Comparison of ENCODE assay signal across 1 cellular context in genomic region chr12:52029686-52030085, GRCh38.
TF ChIP-seq lines count a peak whose summit lies in the region.

No MANE protein-coding gene starts in this region.

TF ChIP-seq in HEK293, 187 proteins besides CTCF, POLR2A, EP300 and RAD21 (continued from another document and continues in another):
- TF ChIP-seq REST (tag by site-specific recombination; IDR thresholded peaks at IDR 0.05) = no peak
- TF ChIP-seq KLF9 (tag by site-specific recombination; IDR thresholded peaks at IDR 0.05; ENCODE audit: low read depth) = no peak
- no peak for TF ChIP-seq RBAK (tag by site-specific recombination; IDR thresholded peaks at IDR 0.05)
- no peak for TF ChIP-seq ZNF391 (tag by site-specific recombination; IDR thresholded peaks at IDR 0.05; ENCODE audit: borderline replicate concordance, low read depth)
- TF ChIP-seq ZNF837 (tag by site-specific recombination; IDR thresholded peaks at IDR 0.05) = no peak
- 0 out of 2 replicates have a peak, but pooled peaks have one; percentile 22 for TF ChIP-seq ZNF18 (tag by site-specific recombination; IDR thresholded peaks at IDR 0.05)
- TF ChIP-seq ZNF121 (tag by site-specific recombination; IDR thresholded peaks at IDR 0.05) = no peak
- TF ChIP-seq ZNF280C (tag by site-specific recombination; IDR thresholded peaks at IDR 0.05) = no peak
- no peak for TF ChIP-seq ZBTB6 (tag by site-specific recombination; IDR thresholded peaks at IDR 0.05)
- TF ChIP-seq GLIS2 (tag by site-specific recombination; IDR thresholded peaks at IDR 0.05) = peak; percentile 73
- no peak for TF ChIP-seq ZNF785 (tag by site-specific recombination; IDR thresholded peaks at IDR 0.05)
- TF ChIP-seq ZNF24 (tag by site-specific recombination; IDR thresholded peaks at IDR 0.05) = no peak
- TF ChIP-seq ZNF558 (tag by site-specific recombination; IDR thresholded peaks at IDR 0.05) = no peak
- TF ChIP-seq BCL11A (tag by site-specific recombination; IDR thresholded peaks at IDR 0.05; ENCODE audit: low read depth) = no peak
- no peak for TF ChIP-seq ZNF510 (tag by site-specific recombination; IDR thresholded peaks at IDR 0.05; ENCODE audit: insufficient replicate concordance)
- 0 out of 2 replicates have a peak, but pooled peaks have one; percentile 40 for TF ChIP-seq ZNF341 (tag by site-specific recombination; IDR thresholded peaks at IDR 0.05; ENCODE audit: low read depth)
- no peak for TF ChIP-seq ZNF473 (tag by site-specific recombination; IDR thresholded peaks at IDR 0.05)
- no peak for TF ChIP-seq ZNF580 (tag by site-specific recombination; IDR thresholded peaks at IDR 0.05)
- TF ChIP-seq ZNF221 (tag by site-specific recombination; IDR thresholded peaks at IDR 0.05; ENCODE audit: borderline replicate concordance) = no peak
- TF ChIP-seq ZNF548 (tag by site-specific recombination; IDR thresholded peaks at IDR 0.05) = no peak
- TF ChIP-seq ZIC2 (tag by site-specific recombination; IDR thresholded peaks at IDR 0.05) = peak; percentile 89
- TF ChIP-seq PRDM1 (tag by site-specific recombination; IDR thresholded peaks at IDR 0.05) = 0 out of 2 replicates have a peak, but pooled peaks have one; percentile 37
- TF ChIP-seq ZNF501 (tag by site-specific recombination; IDR thresholded peaks at IDR 0.05) = no peak
- TF ChIP-seq ZNF423 (tag by site-specific recombination; IDR thresholded peaks at IDR 0.05) = peak; percentile 98
- TF ChIP-seq ZNF114 (tag by site-specific recombination; IDR thresholded peaks at IDR 0.05) = no peak
- no peak for TF ChIP-seq ZNF645 (tag by site-specific recombination; IDR thresholded peaks at IDR 0.05)
- TF ChIP-seq PBX3 (CRISPR knock-in tag; IDR thresholded peaks at IDR 0.05) = no peak
- TF ChIP-seq KLF17 (tag by site-specific recombination; IDR thresholded peaks at IDR 0.05) = peak; percentile 44
- TF ChIP-seq ZNF664 (tag by site-specific recombination; IDR thresholded peaks at IDR 0.05) = no peak
- TF ChIP-seq MYNN (tag by site-specific recombination; IDR thresholded peaks at IDR 0.05; ENCODE audit: borderline replicate concordance) = 0 out of 2 replicates have a peak, but pooled peaks have one; percentile 50
- no peak for TF ChIP-seq ZNF211 (tag by site-specific recombination; IDR thresholded peaks at IDR 0.05; ENCODE audit: low read depth)
- TF ChIP-seq ZNF19 (tag by site-specific recombination; IDR thresholded peaks at IDR 0.05; ENCODE audit: low read depth) = no peak
- TF ChIP-seq ZNF37A (tag by site-specific recombination; IDR thresholded peaks at IDR 0.05) = no peak
- peak; percentile 54 for TF ChIP-seq SCRT2 (tag by site-specific recombination; IDR thresholded peaks at IDR 0.05)
- peak; percentile 61 for TF ChIP-seq ZBTB48 (tag by site-specific recombination; IDR thresholded peaks at IDR 0.05)
- TF ChIP-seq GFI1B (tag by site-specific recombination; IDR thresholded peaks at IDR 0.05) = no peak
- TF ChIP-seq ZNF629 (tag by site-specific recombination; IDR thresholded peaks at IDR 0.05) = peak; percentile 51; the same call in 1 of the 2 replicates
- no peak for TF ChIP-seq OVOL3 (tag by site-specific recombination; IDR thresholded peaks at IDR 0.05)
- peak; percentile 71; the same call in 1 of the 2 replicates for TF ChIP-seq IKZF3 (tag by site-specific recombination; IDR thresholded peaks at IDR 0.05)
- no peak for TF ChIP-seq INSM2 (tag by site-specific recombination; IDR thresholded peaks at IDR 0.05)
- peak; percentile 45 for TF ChIP-seq PATZ1 (tag by site-specific recombination; IDR thresholded peaks at IDR 0.05)
- TF ChIP-seq ZNF394 (tag by site-specific recombination; IDR thresholded peaks at IDR 0.05; ENCODE audit: borderline replicate concordance) = peak; percentile 96
- TF ChIP-seq ZNF146 (tag by site-specific recombination; IDR thresholded peaks at IDR 0.05) = no peak
- peak; percentile 92 for TF ChIP-seq GLIS1 (tag by site-specific recombination; IDR thresholded peaks at IDR 0.05)
- no peak for TF ChIP-seq ZNF132 (tag by site-specific recombination; IDR thresholded peaks at IDR 0.05; ENCODE audit: borderline replicate concordance)
- TF ChIP-seq ZXDB (tag by site-specific recombination; IDR thresholded peaks at IDR 0.05) = peak; percentile 25; the same call in 1 of the 2 replicates
- no peak for TF ChIP-seq HOXC10 (CRISPR knock-in tag; IDR thresholded peaks at IDR 0.05)
- peak; percentile 30; the same call in 1 of the 2 replicates for TF ChIP-seq SP7 (tag by site-specific recombination; IDR thresholded peaks at IDR 0.05)
- no peak for TF ChIP-seq KLF7 (tag by site-specific recombination; IDR thresholded peaks at IDR 0.05; ENCODE audit: borderline replicate concordance)
- TF ChIP-seq ZNF621 (tag by site-specific recombination; IDR thresholded peaks at IDR 0.05) = no peak
- TF ChIP-seq ZNF155 (tag by site-specific recombination; IDR thresholded peaks at IDR 0.05) = no peak
- no peak; the same call in 1 of the 2 replicates for TF ChIP-seq KLF1 (tag by site-specific recombination; IDR thresholded peaks at IDR 0.05)
- TF ChIP-seq WT1 (tag by site-specific recombination; IDR thresholded peaks at IDR 0.05) = no peak; the same call in none of the 2 replicates
- TF ChIP-seq BCL11B (tag by site-specific recombination; IDR thresholded peaks at IDR 0.05; ENCODE audit: low read depth) = no peak
- no peak for TF ChIP-seq ZNF792 (tag by site-specific recombination; IDR thresholded peaks at IDR 0.05)
- TF ChIP-seq ZNF335 (tag by site-specific recombination; conservative IDR thresholded peaks at IDR 0.05) = no peak
- no peak for TF ChIP-seq ZNF239 (tag by site-specific recombination; IDR thresholded peaks at IDR 0.05)
